In the genomic region with DNA sequence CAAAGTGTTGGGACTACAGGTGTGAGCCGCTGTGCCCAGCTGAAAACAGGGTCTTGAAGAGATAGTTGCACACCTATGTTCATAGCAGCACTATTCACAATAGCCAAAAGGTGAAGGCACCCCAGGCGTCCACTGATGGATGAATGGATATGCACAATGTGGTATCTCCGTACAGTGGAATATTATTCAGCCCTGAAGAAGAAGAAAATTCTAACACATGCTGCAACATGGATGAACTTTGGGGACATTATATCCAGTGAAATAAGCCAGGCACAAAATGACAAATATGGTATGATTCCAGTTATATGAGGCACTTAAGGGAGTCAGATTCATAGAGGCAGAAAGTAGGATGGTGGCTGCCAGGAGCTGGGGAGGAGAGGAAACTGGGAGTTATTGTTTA, we compare ENCODE assay signal across 22 cellular contexts.
"Had no signal": no experiment of that assay in that cellular context is flagged by ENCODE, and none has a peak within 500 bp of the region (broad histone marks: within the 10 kb centered on the region; RNA-seq: fewer than 3 reads in every experiment).

No MANE protein-coding gene starts in this region.

- H3K36me3 ChIP-seq: MG63, SJSA1 had no signal

- H3K4me1 ChIP-seq: SJSA1 had no signal

- FAIRE-seq: RCC 7860 had no signal

- DNase-seq: Karpas-422, KG1, MG63, NCI-H1092, NCI-H1105 treated with DMSO at 0.1 percent for 48 hours, NCI-H1436, NCI-H187, NCI-H2029, NCI-H2081 treated with DMSO at 0.1 percent for 48 hours, NCI-H2171, NCI-H226, NCI-H446, NCI-H510A, NCI-H524 treated with DMSO at 0.1 percent for 48 hours, NCI-H69, NCI-H774, Right ventricle myocardium superior, RPMI8226, SIG-M5 had no signal

- H3K9me3 ChIP-seq: MG63, SJSA1 had no signal

- H3K4me3 ChIP-seq: MG63, SJSA1, SK-N-MC had no signal

- H3K27ac ChIP-seq: SJSA1, SK-N-MC had no signal
